In the genomic region with DNA sequence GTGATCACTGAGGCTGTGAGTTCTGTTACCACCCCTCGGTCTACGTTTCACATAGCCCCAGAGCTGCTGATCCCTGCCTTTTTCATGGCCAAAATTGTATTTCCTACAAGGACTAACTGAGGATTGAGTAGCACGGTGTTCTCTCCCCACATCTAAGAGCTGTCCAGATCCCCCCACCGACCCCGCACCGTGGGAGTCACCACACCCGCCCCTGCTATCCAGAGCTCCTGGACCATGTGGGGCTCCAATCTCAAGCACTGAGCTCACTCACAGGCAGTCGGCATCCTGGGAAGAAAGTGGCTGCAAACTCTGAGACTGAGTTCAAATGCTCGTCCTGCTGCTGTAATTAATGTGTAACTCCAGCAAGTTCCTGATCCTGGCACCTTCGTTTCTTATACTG, we compare ENCODE assay signal across 6 cellular contexts. TPM values are rescaled to one million over a fixed set of nuclear protein-coding genes. Genes with fewer than 3 reads are reported as not detected.
"Had no signal": no experiment of that assay in that cellular context is flagged by ENCODE, and none has a peak within 500 bp of the region (broad histone marks: within the 10 kb centered on the region; RNA-seq: fewer than 3 reads in every experiment).

No MANE protein-coding gene starts in this region.

- DNase-seq: GM23248, HCEC 1CT, IMR-90 had no signal

- H3K27ac ChIP-seq: GM23248 had no signal

- H3K4me3 ChIP-seq: GM23248, K562 had no signal

- H3K9ac ChIP-seq: GM23248 had no signal

- H2AFZ ChIP-seq: GM23248 had no signal

- H3K27ac Mint-ChIP-seq: H9 had no signal

RNA-seq across cellular contexts. Expression of gene SIX2, which starts 9.7 kb away (rescaled TPM):
- total RNA-seq: GM23248, H9, HT-29, IMR-90, K562 had no signal
- polyA plus RNA-seq: IMR-90, K562 had no signal

RNA-seq across cellular contexts. Expression of gene SIX3, which starts 58.0 kb away (rescaled TPM):
- total RNA-seq: GM23248, HT-29, IMR-90, K562 had no signal
- polyA plus RNA-seq: GM23248, IMR-90, K562 had no signal
